1 cellular context compared by ENCODE assay signal in the genomic region with DNA sequence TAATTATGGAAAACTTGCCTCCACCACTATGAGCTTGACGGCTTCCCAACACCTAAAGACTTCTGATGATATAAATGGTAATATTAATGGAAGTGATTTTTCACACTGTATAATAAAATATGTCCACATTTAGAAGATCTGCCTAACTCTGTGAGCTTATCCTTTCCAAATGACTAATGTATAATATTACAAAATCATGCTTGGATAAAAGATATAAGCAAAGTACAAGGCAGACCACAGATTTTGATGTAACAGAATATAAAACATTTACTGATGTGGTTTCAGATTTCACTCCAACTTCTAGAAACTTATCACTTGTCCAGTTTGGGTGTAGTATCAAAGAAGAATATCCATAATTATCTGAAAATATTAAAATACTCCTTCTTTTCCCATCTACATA.
TF ChIP-seq lines count a peak whose summit lies in the region.

No MANE protein-coding gene starts in this region.

TF ChIP-seq in A549, 52 proteins besides CTCF, POLR2A, EP300 and RAD21 (continued from another document):
- TF ChIP-seq, protein P1, sequence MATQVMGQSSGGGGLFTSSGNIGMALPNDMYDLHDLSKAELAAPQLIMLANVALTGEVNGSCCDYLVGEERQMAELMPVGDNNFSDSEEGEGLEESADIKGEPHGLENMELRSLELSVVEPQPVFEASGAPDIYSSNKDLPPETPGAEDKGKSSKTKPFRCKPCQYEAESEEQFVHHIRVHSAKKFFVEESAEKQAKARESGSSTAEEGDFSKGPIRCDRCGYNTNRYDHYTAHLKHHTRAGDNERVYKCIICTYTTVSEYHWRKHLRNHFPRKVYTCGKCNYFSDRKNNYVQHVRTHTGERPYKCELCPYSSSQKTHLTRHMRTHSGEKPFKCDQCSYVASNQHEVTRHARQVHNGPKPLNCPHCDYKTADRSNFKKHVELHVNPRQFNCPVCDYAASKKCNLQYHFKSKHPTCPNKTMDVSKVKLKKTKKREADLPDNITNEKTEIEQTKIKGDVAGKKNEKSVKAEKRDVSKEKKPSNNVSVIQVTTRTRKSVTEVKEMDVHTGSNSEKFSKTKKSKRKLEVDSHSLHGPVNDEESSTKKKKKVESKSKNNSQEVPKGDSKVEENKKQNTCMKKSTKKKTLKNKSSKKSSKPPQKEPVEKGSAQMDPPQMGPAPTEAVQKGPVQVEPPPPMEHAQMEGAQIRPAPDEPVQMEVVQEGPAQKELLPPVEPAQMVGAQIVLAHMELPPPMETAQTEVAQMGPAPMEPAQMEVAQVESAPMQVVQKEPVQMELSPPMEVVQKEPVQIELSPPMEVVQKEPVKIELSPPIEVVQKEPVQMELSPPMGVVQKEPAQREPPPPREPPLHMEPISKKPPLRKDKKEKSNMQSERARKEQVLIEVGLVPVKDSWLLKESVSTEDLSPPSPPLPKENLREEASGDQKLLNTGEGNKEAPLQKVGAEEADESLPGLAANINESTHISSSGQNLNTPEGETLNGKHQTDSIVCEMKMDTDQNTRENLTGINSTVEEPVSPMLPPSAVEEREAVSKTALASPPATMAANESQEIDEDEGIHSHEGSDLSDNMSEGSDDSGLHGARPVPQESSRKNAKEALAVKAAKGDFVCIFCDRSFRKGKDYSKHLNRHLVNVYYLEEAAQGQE (IDR thresholded peaks at IDR 0.05) = no peak
- TF ChIP-seq ZNF302 (CRISPR knock-in tag; IDR thresholded peaks at IDR 0.05) = no peak
- TF ChIP-seq, protein P2, sequence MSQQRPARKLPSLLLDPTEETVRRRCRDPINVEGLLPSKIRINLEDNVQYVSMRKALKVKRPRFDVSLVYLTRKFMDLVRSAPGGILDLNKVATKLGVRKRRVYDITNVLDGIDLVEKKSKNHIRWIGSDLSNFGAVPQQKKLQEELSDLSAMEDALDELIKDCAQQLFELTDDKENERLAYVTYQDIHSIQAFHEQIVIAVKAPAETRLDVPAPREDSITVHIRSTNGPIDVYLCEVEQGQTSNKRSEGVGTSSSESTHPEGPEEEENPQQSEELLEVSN (IDR thresholded peaks at IDR 0.05; ENCODE audit: borderline replicate concordance, low read depth) = no peak
- no peak for TF ChIP-seq ZC3H11A (IDR thresholded peaks at IDR 0.05)
- no peak for TF ChIP-seq TFCP2L1 (CRISPR knock-in tag; IDR thresholded peaks at IDR 0.05)
- TF ChIP-seq BHLHE40 (IDR thresholded peaks at IDR 0.05; ENCODE audit: low read depth, low read length) = no peak
- no peak for TF ChIP-seq SMC3 (IDR thresholded peaks at IDR 0.05)
- TF ChIP-seq, protein P3, sequence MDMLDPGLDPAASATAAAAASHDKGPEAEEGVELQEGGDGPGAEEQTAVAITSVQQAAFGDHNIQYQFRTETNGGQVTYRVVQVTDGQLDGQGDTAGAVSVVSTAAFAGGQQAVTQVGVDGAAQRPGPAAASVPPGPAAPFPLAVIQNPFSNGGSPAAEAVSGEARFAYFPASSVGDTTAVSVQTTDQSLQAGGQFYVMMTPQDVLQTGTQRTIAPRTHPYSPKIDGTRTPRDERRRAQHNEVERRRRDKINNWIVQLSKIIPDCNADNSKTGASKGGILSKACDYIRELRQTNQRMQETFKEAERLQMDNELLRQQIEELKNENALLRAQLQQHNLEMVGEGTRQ (IDR thresholded peaks at IDR 0.05) = no peak
- no peak for TF ChIP-seq CBX8 (IDR thresholded peaks at IDR 0.05)
- no peak for TF ChIP-seq FOSL2 (IDR thresholded peaks at IDR 0.05)
- TF ChIP-seq FOSL2 (CRISPR knock-in tag; IDR thresholded peaks at IDR 0.05) = no peak
- TF ChIP-seq KDM5A (IDR thresholded peaks at IDR 0.05) = no peak
- TF ChIP-seq PHF8 (IDR thresholded peaks at IDR 0.05; ENCODE audit: borderline replicate concordance, low read depth) = no peak
- TF ChIP-seq, protein P4, sequence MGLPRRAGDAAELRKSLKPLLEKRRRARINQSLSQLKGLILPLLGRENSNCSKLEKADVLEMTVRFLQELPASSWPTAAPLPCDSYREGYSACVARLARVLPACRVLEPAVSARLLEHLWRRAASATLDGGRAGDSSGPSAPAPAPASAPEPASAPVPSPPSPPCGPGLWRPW (IDR thresholded peaks at IDR 0.05) = no peak
- TF ChIP-seq JUN (IDR thresholded peaks at IDR 0.05) = no peak
- TF ChIP-seq JUNB (IDR thresholded peaks at IDR 0.05) = no peak
TF ChIP-seq in A549: peak in this region for 0.
